ENCODE assay signal across 8 cellular contexts in the genomic region with DNA sequence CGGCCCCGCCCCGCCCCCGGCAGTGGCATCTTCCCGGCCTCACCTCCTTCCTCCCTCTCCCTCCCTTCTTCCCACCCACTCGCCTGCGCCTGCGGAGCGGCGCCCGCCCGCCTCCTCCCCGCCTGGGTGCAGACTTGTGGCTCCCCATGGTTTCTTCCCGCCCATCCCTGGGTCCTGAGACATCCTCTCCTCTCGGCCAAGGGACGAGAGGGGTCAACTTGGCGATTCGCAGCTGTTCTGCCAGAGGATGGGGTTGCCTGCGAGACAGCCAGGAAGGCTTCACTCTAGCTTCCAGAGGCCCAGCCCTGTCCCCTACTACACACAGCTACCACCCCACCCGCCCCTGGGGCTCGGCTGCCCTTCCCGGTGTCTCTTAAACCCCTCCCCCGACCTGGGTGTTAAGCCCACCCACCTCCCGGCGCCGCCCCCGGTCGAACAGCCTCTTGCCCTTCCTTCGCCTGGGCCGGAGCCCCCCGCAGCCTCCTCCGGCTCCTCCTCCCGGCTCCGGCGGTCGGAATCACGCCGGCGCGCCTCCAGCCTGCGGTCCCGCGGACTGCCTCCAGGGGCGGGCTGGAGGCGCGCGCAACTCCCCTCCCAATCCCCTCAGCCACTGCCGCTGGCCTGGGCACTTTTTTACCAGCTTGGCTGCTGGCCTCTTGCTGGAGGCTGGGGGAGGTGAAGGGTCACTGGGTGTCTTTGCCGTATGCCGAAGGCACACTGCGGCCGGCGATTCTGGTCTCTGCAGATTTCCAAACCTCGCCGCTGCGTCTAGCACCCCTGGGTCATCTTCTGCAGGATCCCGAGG. TPM values are rescaled to one million over a fixed set of nuclear protein-coding genes. Genes with fewer than 3 reads are reported as not detected.
DNase-seq lines count a peak whose midpoint lies in the region; ATAC-seq, FAIRE-seq and TF ChIP-seq lines count a peak whose summit lies in the region.

No MANE protein-coding gene starts in this region.

- H3K36me3 ChIP-seq in keratinocyte (ENCODE audit: control insufficient read depth in 2 of 2, extremely low read depth in 1 of 2, insufficient read depth in 2 of 2, low read length in 2 of 2), result no peaks in the 10 kb centered on the region

- FAIRE-seq in keratinocyte (lab: Jason Lieb, UNC), result no peak

- H3K4me2 ChIP-seq in keratinocyte (ENCODE audit: control insufficient read depth, extremely low read depth, insufficient read depth, low read depth, low read length), result peak overlapping the region; percentile 96

- H3K27ac ChIP-seq in 22Rv1 (peak overlapping the region; percentile 97), keratinocyte (ENCODE audit: control insufficient read depth, insufficient read depth, low read length) (peak overlapping the region; percentile 74)

- H4K20me1 ChIP-seq in keratinocyte (ENCODE audit: control insufficient read depth, extremely low read depth, insufficient read depth, low read length), result no peaks in the 10 kb centered on the region

- peak; percentile 90 for DNase-seq in NCI-H2196 (lab: John Stamatoyannopoulos, UW; ENCODE audit: unreplicated experiment)
- peak; percentile 47 to 58 (median 54) for DNase-seq in activated CD4-positive, CD25-positive, alpha-beta regulatory T cell (lab: John Stamatoyannopoulos, UW)
- DNase-seq in central memory CD4-positive, alpha-beta T cell, result peak; percentile 53
- no peak for DNase-seq in keratinocyte (ENCODE audit: low read depth, low spot score)
- peak; percentile 51 to 82 (median 59) for DNase-seq in stimulated activated CD4-positive, alpha-beta T cell treated with anti-CD3 and anti-CD28 coated beads, Interleukin-12 subunit alpha, Interleukin-12 subunit beta, amount 100 ng/mL, for 48 hours (ENCODE audit: low read depth in 2 of 3, low spot score in 1 of 3)

- peak overlapping the region; percentile 89 for H2AFZ ChIP-seq in keratinocyte (ENCODE audit: control insufficient read depth, low read length)

- TF ChIP-seq CTCF in 22Rv1 (IDR thresholded peaks at IDR 0.05), result peak; percentile 91
- TF ChIP-seq CTCF in keratinocyte (optimal IDR thresholded peaks at IDR 0.05 in 1 of 3, IDR thresholded peaks at IDR 0.05 in 1 of 3, conservative IDR thresholded peaks at IDR 0.05 in 1 of 3; ENCODE audit: extremely low read depth in 1 of 3, insufficient read depth in 2 of 3, low read length in 3 of 3), result peak in 2 of 3 experiments; percentile 64 to 91

- ATAC-seq in GM18505 (IDR thresholded peaks at IDR 0.05; ENCODE audit: unreplicated experiment), result peak; percentile 43
- peak; percentile 42 for ATAC-seq in HG03045 (IDR thresholded peaks at IDR 0.05; ENCODE audit: unreplicated experiment)

- H3K9ac ChIP-seq in keratinocyte (ENCODE audit: control insufficient read depth, extremely low read depth, insufficient read depth, low read length), result peak overlapping the region; percentile 80

- no peaks in the 10 kb centered on the region for H3K27me3 ChIP-seq in keratinocyte (ENCODE audit: control insufficient read depth, extremely low read depth, insufficient read depth, low read length)

- no peaks in the 10 kb centered on the region for H3K9me3 ChIP-seq in keratinocyte (ENCODE audit: control insufficient read depth, low read depth, low read length)

- H3K9me1 ChIP-seq in keratinocyte (ENCODE audit: control insufficient read depth, extremely low read depth, insufficient read depth, low read length), result no peaks in the 10 kb centered on the region

- H3K79me2 ChIP-seq in keratinocyte (ENCODE audit: control insufficient read depth, insufficient read depth, low read length), result peaks cover 36% of the 10 kb centered on the region

- H3K4me1 ChIP-seq in keratinocyte (ENCODE audit: control insufficient read depth, extremely low read depth, insufficient read depth, low read length), result peaks cover 19% of the 10 kb centered on the region

- peak; percentile 35 for TF ChIP-seq POLR2A in GM18505 (IDR thresholded peaks at IDR 0.05; ENCODE audit: borderline replicate concordance, extremely low read depth, insufficient read depth, insufficient read length)

- H3K4me3 ChIP-seq in keratinocyte (ENCODE audit: control insufficient read depth in 2 of 3, extremely low read depth in 1 of 3, insufficient read depth in 2 of 3, low read depth in 1 of 3, low read length in 3 of 3), result peak overlapping the region; percentile 57 to 87 (median 83)

- dilution Hi-C loops in keratinocyte (cut with MboI; ENCODE audit: extremely low pct_ligation_motif_present, low sequenced_read_pairs), result no loop called here

RNA-seq across cellular contexts. Expression of gene JADE2, which starts 1.9 kb away (rescaled TPM):
- polyA plus RNA-seq in keratinocyte, result 8.4 to 15.5 TPM (median 11.1 TPM) in 3 replicates
- 3.3 TPM for polyA plus RNA-seq in keratinocyte (2011; ENCODE audit: low read depth)
- polyA plus RNA-seq in keratinocyte (2011; cell fraction: cytosol; rRNA removed), result 6.2 and 10.7 TPM in 2 replicates
- polyA plus RNA-seq in keratinocyte (2011; cell fraction: nucleus; rRNA removed), result 13.5 and 16.0 TPM in 2 replicates
- 3.0 and 18.5 TPM in 2 replicates for polyA plus RNA-seq in keratinocyte (2012; ENCODE audit: low replicate concordance)
- polyA minus RNA-seq in keratinocyte, result 16.5 to 42.2 TPM (median 27.7 TPM) in 3 replicates
- polyA minus RNA-seq in keratinocyte (2011; cell fraction: cytosol; rRNA and poly(A)+ RNA removed), result 25.3 TPM
- polyA minus RNA-seq in keratinocyte (2011; cell fraction: nucleus; rRNA and poly(A)+ RNA removed), result 19.3 and 20.4 TPM in 2 replicates
